Comparison of ENCODE assay signal across 12 cellular contexts in the genomic region with DNA sequence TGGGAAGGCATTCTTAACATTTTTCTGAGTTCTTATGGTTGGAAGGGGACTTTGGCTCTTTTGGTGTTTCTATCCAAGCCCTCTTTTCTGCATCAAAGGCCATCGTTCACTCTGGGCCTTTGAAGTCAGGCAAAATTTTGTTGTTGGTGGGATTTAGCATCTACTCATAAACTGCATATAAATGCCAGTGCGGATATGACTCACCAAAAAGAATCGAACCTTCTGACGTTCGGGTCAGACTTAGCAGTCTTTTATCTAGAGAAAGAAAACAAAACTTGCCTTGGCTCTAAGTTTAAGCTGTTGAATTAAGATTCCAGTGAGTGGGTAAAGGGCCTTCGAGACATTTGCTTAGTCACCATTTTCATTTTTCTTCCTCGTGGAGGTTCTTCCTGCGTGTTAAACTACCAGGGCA. TPM values are rescaled to one million over a fixed set of nuclear protein-coding genes. Genes with fewer than 3 reads are reported as not detected.
DNase-seq lines count a peak whose midpoint lies in the region; ATAC-seq and TF ChIP-seq lines count a peak whose summit lies in the region.
"Had no signal": no experiment of that assay in that cellular context is flagged by ENCODE, and none has a peak within 500 bp of the region (broad histone marks: within the 10 kb centered on the region; RNA-seq: fewer than 3 reads in every experiment).

No MANE protein-coding gene starts in this region.

- H3K36me3 Mint-ChIP-seq in naive thymus-derived CD8-positive, alpha-beta T cell, result peaks cover 3 to 57% (median 33%) of the 10 kb centered on the region in 3 donors

- no peaks in the 10 kb centered on the region for H3K9me3 Mint-ChIP-seq in naive thymus-derived CD8-positive, alpha-beta T cell

- DNase-seq in AG04449 (ENCODE audit: low read depth, low spot score) (peak; percentile 64), NCI-H460 (ENCODE audit: extremely low read depth, low read depth) (peak; percentile 92), dorsolateral prefrontal cortex (no peak), myocyte (ENCODE audit: low read depth) (peak; percentile 67), NCI-H146 (lab: John Stamatoyannopoulos, UW) (no peak)
- DNase-seq in naive thymus-derived CD8-positive, alpha-beta T cell, result no peak
- DNase-seq in stimulated activated CD4-positive, alpha-beta T cell treated with anti-CD3 and anti-CD28 coated beads, Interleukin-1b, Interleukin-23, amount 100 ng/mL, for 48 hours, result no peak
- DNase-seq: cerebellar nuclear complex; NCI-H446 treated with DMSO at 0.1 percent for 48 hours; stimulated activated CD4-positive, alpha-beta T cell treated with anti-CD3 and anti-CD28 coated beads, Interleukin-2, amount 100 ng/mL, for 48 hours had no signal

- H3K27me3 ChIP-seq in dorsolateral prefrontal cortex, result no peaks in the 10 kb centered on the region

- intact Hi-C loops in dorsolateral prefrontal cortex (cut with DNase I), result no loop called here

- peak overlapping the region in 36 of 59 donors; percentile 1 to 75 (median 42) for H3K27ac ChIP-seq in dorsolateral prefrontal cortex

- TF ChIP-seq CTCF in AG04449 (IDR thresholded peaks at IDR 0.05; ENCODE audit: insufficient read depth, low read length, missing control alignments) (no peak), dorsolateral prefrontal cortex (IDR thresholded peaks at IDR 0.05 in 54 of 56, conservative IDR thresholded peaks at IDR 0.05 in 2 of 56; ENCODE audit: low read depth in 1 of 56, partially characterized antibody in 56 of 56) (no peak)

- H3K4me3 ChIP-seq in AG04449 (ENCODE audit: low read depth, low read length), result no peak overlapping the region
- H3K4me3 ChIP-seq in dorsolateral prefrontal cortex, result no peak overlapping the region

- no peak overlapping the region for H3K27ac Mint-ChIP-seq in naive thymus-derived CD8-positive, alpha-beta T cell

- CTCF ChIA-PET in AG04449 (lab: Yijun Ruan, JAX), result interaction anchor here (1.3 to 1.8 kb wide), 2 partner anchors 16 to 107 kb away, joined by 4 to 6 read pairs; no protein-coding TSS in a partner anchor

- no peaks in the 10 kb centered on the region for H3K27me3 Mint-ChIP-seq in naive thymus-derived CD8-positive, alpha-beta T cell

- no peak for ATAC-seq in naive thymus-derived CD8-positive, alpha-beta T cell
- ATAC-seq in GM18520 (IDR thresholded peaks at IDR 0.05; ENCODE audit: unreplicated experiment), result no peak
- ATAC-seq: left lobe of liver had no signal

- peaks cover 0 to 2% (median 0%) of the 10 kb centered on the region in 4 donors for H3K4me1 Mint-ChIP-seq in naive thymus-derived CD8-positive, alpha-beta T cell

- no peak overlapping the region for H3K4me3 Mint-ChIP-seq in naive thymus-derived CD8-positive, alpha-beta T cell

- POLR2A ChIA-PET in AG04449 (lab: Yijun Ruan, JAX), result no interaction called here
- POLR2A ChIA-PET in naive thymus-derived CD8-positive, alpha-beta T cell (lab: Charles Lee), result no interaction called here

RNA-seq across cellular contexts. Expression of gene EVA1C, which starts 51.4 kb away (rescaled TPM):
- total RNA-seq in NCI-H460 (2014; rRNA removed; shearing (Covaris generic)), result 46.5 and 55.7 TPM in 2 replicates
- polyA plus RNA-seq in NCI-H460 (2014; cell fraction: nucleus; rRNA removed), result 41.4 and 42.5 TPM in 2 replicates
- total RNA-seq in dorsolateral prefrontal cortex, result 10 to 100 TPM; 15.9 to 52.5 (median 27.2) TPM
- 1.0 and 1.9 TPM in 2 replicates for total RNA-seq in myocyte
- 0.44 TPM for polyA plus RNA-seq in myocyte (2012)
- total RNA-seq in naive thymus-derived CD8-positive, alpha-beta T cell, result 10 to 100 TPM; 14.4 to 18.1 TPM
- polyA plus RNA-seq in naive thymus-derived CD8-positive, alpha-beta T cell, result 10 to 100 TPM; 11.2 to 14.9 (median 14.3) TPM

Comparison
In these comparisons a context has a peak if more than half of its experiments do, and no peak if none do; other contexts are left out.
1. DNase-seq: peak in AG04449 (single experiment), NCI-H460 (single experiment) and myocyte (single experiment); none in dorsolateral prefrontal cortex (0 of 10), naive thymus-derived CD8-positive, alpha-beta T cell (0 of 10), NCI-H146 (single experiment) and stimulated activated CD4-positive, alpha-beta T cell treated with anti-CD3 and anti-CD28 coated beads, Interleukin-1b, Interleukin-23, amount 100 ng/mL, for 48 hours (single experiment).